In genomic region chr18:3794537-3795348, GRCh38 we compare ENCODE assay signal across 10 cellular contexts.
DNase-seq lines count a peak whose midpoint lies in the region; ATAC-seq and FAIRE-seq lines count a peak whose summit lies in the region.
"Had no signal": no experiment of that assay in that cellular context is flagged by ENCODE, and none has a peak within 500 bp of the region (broad histone marks: within the 10 kb centered on the region; RNA-seq: fewer than 3 reads in every experiment).

No MANE protein-coding gene starts in this region.

- H3K4me1 Mint-ChIP-seq in activated CD4-positive, alpha-beta T cell treated with anti-CD3 and anti-CD28 coated beads for 36 hours = no peaks in the 10 kb centered on the region
- no peaks in the 10 kb centered on the region for H3K4me1 Mint-ChIP-seq in effector memory CD8-positive, alpha-beta T cell (ENCODE audit: low read depth in 2 of 2)
- H3K4me1 Mint-ChIP-seq: memory B cell had no signal

- no peak for FAIRE-seq in small intestine (lab: Jason Lieb, UNC)

- H3K9me3 Mint-ChIP-seq in activated CD4-positive, alpha-beta T cell treated with anti-CD3 and anti-CD28 coated beads for 36 hours (ENCODE audit: low read depth) = no peaks in the 10 kb centered on the region
- no peaks in the 10 kb centered on the region for H3K9me3 Mint-ChIP-seq in effector memory CD8-positive, alpha-beta T cell
- H3K9me3 Mint-ChIP-seq: memory B cell had no signal

- POLR2A ChIA-PET in activated CD4-positive, alpha-beta T cell treated with anti-CD3 and anti-CD28 coated beads for 36 hours (lab: Charles Lee) = no interaction called here

- H3K27ac Mint-ChIP-seq in activated CD4-positive, alpha-beta T cell treated with anti-CD3 and anti-CD28 coated beads for 36 hours = no peak overlapping the region
- no peak overlapping the region for H3K27ac Mint-ChIP-seq in effector memory CD8-positive, alpha-beta T cell
- H3K27ac Mint-ChIP-seq: memory B cell had no signal

- 6 to 45% (median 18%) methylated on average over 9 of the region's 9 CpGs for WGBS in small intestine, 3 donors

- H3K27me3 ChIP-seq in small intestine (ENCODE audit: control insufficient read depth in 2 of 2, insufficient read depth in 2 of 2, low read length in 2 of 2) = no peaks in the 10 kb centered on the region

- no peaks in the 10 kb centered on the region for H3K4me1 ChIP-seq in small intestine (ENCODE audit: control insufficient read depth in 2 of 2, insufficient read depth in 1 of 2, low read depth in 1 of 2, low read length in 1 of 2)

- ATAC-seq in activated CD4-positive, alpha-beta T cell treated with anti-CD3 and anti-CD28 coated beads for 36 hours = no peak
- peak; percentile 49 for ATAC-seq in esophagus mucosa
- ATAC-seq in GM19467 (IDR thresholded peaks at IDR 0.05; ENCODE audit: unreplicated experiment) = no peak
- no peak for ATAC-seq in HG03565 (IDR thresholded peaks at IDR 0.05; ENCODE audit: unreplicated experiment)
- no peak for ATAC-seq in effector memory CD8-positive, alpha-beta T cell (replicated peaks)

- no peaks in the 10 kb centered on the region for H3K9me3 ChIP-seq in small intestine (ENCODE audit: control insufficient read depth, low read depth)

- intact Hi-C loops in activated CD4-positive, alpha-beta T cell treated with anti-CD3 and anti-CD28 coated beads for 36 hours (cut with DNase I, micrococcal nuclease) = no loop called here

- H3K27me3 Mint-ChIP-seq in activated CD4-positive, alpha-beta T cell treated with anti-CD3 and anti-CD28 coated beads for 36 hours = peaks cover 8% of the 10 kb centered on the region
- H3K27me3 Mint-ChIP-seq in effector memory CD8-positive, alpha-beta T cell = peaks cover 20 to 24% of the 10 kb centered on the region in 2 donors

- no peak overlapping the region for H3K4me3 Mint-ChIP-seq in activated CD4-positive, alpha-beta T cell treated with anti-CD3 and anti-CD28 coated beads for 36 hours
- H3K4me3 Mint-ChIP-seq in effector memory CD8-positive, alpha-beta T cell = no peak overlapping the region
- H3K4me3 Mint-ChIP-seq: memory B cell had no signal

- no peaks in the 10 kb centered on the region for H3K36me3 Mint-ChIP-seq in activated CD4-positive, alpha-beta T cell treated with anti-CD3 and anti-CD28 coated beads for 36 hours (ENCODE audit: low read depth)
- H3K36me3 Mint-ChIP-seq in effector memory CD8-positive, alpha-beta T cell (ENCODE audit: insufficient read depth) = no peaks in the 10 kb centered on the region
- H3K36me3 Mint-ChIP-seq: memory B cell had no signal

- H3K36me3 ChIP-seq in small intestine (ENCODE audit: control insufficient read depth in 2 of 2, insufficient read depth in 2 of 2, low read length in 2 of 2) = no peaks in the 10 kb centered on the region

- no peak overlapping the region for H3K27ac ChIP-seq in small intestine (ENCODE audit: low read depth in 1 of 2, low read length in 1 of 2)

- peak; percentile 8 for DNase-seq in activated CD4-positive, alpha-beta T cell treated with anti-CD3 and anti-CD28 coated beads for 36 hours
- no peak for DNase-seq in activated CD4-positive, alpha-beta T cell treated with anti-CD3 and anti-CD28 coated beads, Interleukin-2, amount 50 U/mL, for 48 hours
- DNase-seq in RPMI7951 (ENCODE audit: low read depth) (peak; percentile 89), small intestine (peak; percentile 51)
- DNase-seq in effector memory CD8-positive, alpha-beta T cell = no peak
- DNase-seq: AML-193 had no signal

- CTCF ChIA-PET in activated CD4-positive, alpha-beta T cell treated with anti-CD3 and anti-CD28 coated beads for 36 hours (lab: Charles Lee) = interaction anchor here (1.1 to 1.3 kb wide), 2 partner anchors 24 to 75 kb away, joined by 4 to 5 read pairs; no protein-coding TSS in a partner anchor

- no peak overlapping the region for H3K4me3 ChIP-seq in small intestine (ENCODE audit: low read depth in 1 of 2, low read length in 2 of 2)

Comparison
In these comparisons a context has a peak if more than half of its experiments do, and no peak if none do; other contexts are left out.
1. DNase-seq: peak in activated CD4-positive, alpha-beta T cell treated with anti-CD3 and anti-CD28 coated beads for 36 hours (single experiment), RPMI7951 (single experiment) and small intestine (single experiment); none in activated CD4-positive, alpha-beta T cell treated with anti-CD3 and anti-CD28 coated beads, Interleukin-2, amount 50 U/mL, for 48 hours (0 of 2) and effector memory CD8-positive, alpha-beta T cell (0 of 3).